1 cellular context compared by ENCODE assay signal in genomic region chr17:70298929-70299529, GRCh38.
TF ChIP-seq lines count a peak whose summit lies in the region.

No MANE protein-coding gene starts in this region.

TF ChIP-seq in GM12878, 131 proteins besides CTCF, POLR2A, EP300 and RAD21 (continued from another document and continues in another):
- TF ChIP-seq CUX1 (IDR thresholded peaks at IDR 0.05; ENCODE audit: insufficient replicate concordance, low read depth, low read length), result no peak
- TF ChIP-seq MAX (IDR thresholded peaks at IDR 0.05; ENCODE audit: low read depth, low read length), result no peak
- peak; percentile 92 for TF ChIP-seq JUNB (IDR thresholded peaks at IDR 0.05)
- no peak for TF ChIP-seq BACH1 (IDR thresholded peaks at IDR 0.05; ENCODE audit: borderline replicate concordance)
- no peak for TF ChIP-seq POLR2AphosphoS2 (IDR thresholded peaks at IDR 0.05; ENCODE audit: low read depth, low read length)
- no peak for TF ChIP-seq HCFC1 (IDR thresholded peaks at IDR 0.05; ENCODE audit: low read length)
- TF ChIP-seq ZBTB33 (IDR thresholded peaks at IDR 0.05), result no peak
- no peak for TF ChIP-seq EGR1 (IDR thresholded peaks at IDR 0.05; ENCODE audit: borderline replicate concordance in 1 of 2, low read depth in 2 of 2, low read length in 2 of 2)
- no peak for TF ChIP-seq IRF3 (IDR thresholded peaks at IDR 0.05)
- TF ChIP-seq PBX3 (IDR thresholded peaks at IDR 0.05; ENCODE audit: insufficient replicate concordance, low read depth, low read length), result no peak
- no peak for TF ChIP-seq TCF12 (IDR thresholded peaks at IDR 0.05; ENCODE audit: low read depth, low read length)
- TF ChIP-seq POLR2AphosphoS5 (IDR thresholded peaks at IDR 0.05; ENCODE audit: low read length), result no peak
- no peak for TF ChIP-seq FOS (IDR thresholded peaks at IDR 0.05; ENCODE audit: borderline replicate concordance, extremely low read depth, insufficient read length)
- no peak for TF ChIP-seq POU2F2 (IDR thresholded peaks at IDR 0.05; ENCODE audit: borderline replicate concordance, low read depth, low read length)
- no peak for TF ChIP-seq LARP7 (IDR thresholded peaks at IDR 0.05)
- TF ChIP-seq FOXK2 (IDR thresholded peaks at IDR 0.05), result no peak
- no peak for TF ChIP-seq NFXL1 (IDR thresholded peaks at IDR 0.05; ENCODE audit: borderline replicate concordance)
- TF ChIP-seq RBBP5 (conservative IDR thresholded peaks at IDR 0.05), result no peak
- peak; percentile 77 for TF ChIP-seq CREM (IDR thresholded peaks at IDR 0.05; ENCODE audit: low read depth)
- TF ChIP-seq CEBPB (IDR thresholded peaks at IDR 0.05; ENCODE audit: borderline replicate concordance in 1 of 2, low read depth in 2 of 2, low read length in 2 of 2), result no peak
- TF ChIP-seq RCOR1 (conservative IDR thresholded peaks at IDR 0.05; ENCODE audit: low read depth, low read length), result no peak
- TF ChIP-seq YBX1 (IDR thresholded peaks at IDR 0.05), result no peak
- peak; percentile 58; the same call in 1 of the 2 replicates for TF ChIP-seq CREB1 (IDR thresholded peaks at IDR 0.05; ENCODE audit: low read depth)
- TF ChIP-seq CHD2 (IDR thresholded peaks at IDR 0.05; ENCODE audit: borderline replicate concordance, low read depth, low read length), result no peak
- TF ChIP-seq ZBTB11 (CRISPR knock-in tag; IDR thresholded peaks at IDR 0.05), result no peak
- peak; percentile 61 for TF ChIP-seq DPF2 (IDR thresholded peaks at IDR 0.05)
- no peak for TF ChIP-seq USF1 (IDR thresholded peaks at IDR 0.05; ENCODE audit: borderline replicate concordance, extremely low read length, insufficient read depth, low read depth, low read length)
- no peak for TF ChIP-seq MEF2B (IDR thresholded peaks at IDR 0.05; ENCODE audit: partially characterized antibody, poor library complexity, severe bottlenecking)
- no peak for TF ChIP-seq BCLAF1 (IDR thresholded peaks at IDR 0.05)
- no peak for TF ChIP-seq RB1 (IDR thresholded peaks at IDR 0.05; ENCODE audit: borderline replicate concordance)
- no peak for TF ChIP-seq ZBTB40 (IDR thresholded peaks at IDR 0.05; ENCODE audit: borderline replicate concordance)
- no peak for TF ChIP-seq YY1 (IDR thresholded peaks at IDR 0.05; ENCODE audit: low read depth, low read length)
- no peak for TF ChIP-seq EZH2 (IDR thresholded peaks at IDR 0.05; ENCODE audit: borderline replicate concordance, control insufficient read depth, low read depth, low read length)
- peak; percentile 86 for TF ChIP-seq ATF2 (IDR thresholded peaks at IDR 0.05; ENCODE audit: low read length)
- TF ChIP-seq SIN3A (IDR thresholded peaks at IDR 0.05; ENCODE audit: low read depth, low read length), result no peak
- TF ChIP-seq MYB (IDR thresholded peaks at IDR 0.05; ENCODE audit: borderline replicate concordance, low read depth, low read length), result no peak
